ENCODE assay signal across 8 cellular contexts in the genomic region with DNA sequence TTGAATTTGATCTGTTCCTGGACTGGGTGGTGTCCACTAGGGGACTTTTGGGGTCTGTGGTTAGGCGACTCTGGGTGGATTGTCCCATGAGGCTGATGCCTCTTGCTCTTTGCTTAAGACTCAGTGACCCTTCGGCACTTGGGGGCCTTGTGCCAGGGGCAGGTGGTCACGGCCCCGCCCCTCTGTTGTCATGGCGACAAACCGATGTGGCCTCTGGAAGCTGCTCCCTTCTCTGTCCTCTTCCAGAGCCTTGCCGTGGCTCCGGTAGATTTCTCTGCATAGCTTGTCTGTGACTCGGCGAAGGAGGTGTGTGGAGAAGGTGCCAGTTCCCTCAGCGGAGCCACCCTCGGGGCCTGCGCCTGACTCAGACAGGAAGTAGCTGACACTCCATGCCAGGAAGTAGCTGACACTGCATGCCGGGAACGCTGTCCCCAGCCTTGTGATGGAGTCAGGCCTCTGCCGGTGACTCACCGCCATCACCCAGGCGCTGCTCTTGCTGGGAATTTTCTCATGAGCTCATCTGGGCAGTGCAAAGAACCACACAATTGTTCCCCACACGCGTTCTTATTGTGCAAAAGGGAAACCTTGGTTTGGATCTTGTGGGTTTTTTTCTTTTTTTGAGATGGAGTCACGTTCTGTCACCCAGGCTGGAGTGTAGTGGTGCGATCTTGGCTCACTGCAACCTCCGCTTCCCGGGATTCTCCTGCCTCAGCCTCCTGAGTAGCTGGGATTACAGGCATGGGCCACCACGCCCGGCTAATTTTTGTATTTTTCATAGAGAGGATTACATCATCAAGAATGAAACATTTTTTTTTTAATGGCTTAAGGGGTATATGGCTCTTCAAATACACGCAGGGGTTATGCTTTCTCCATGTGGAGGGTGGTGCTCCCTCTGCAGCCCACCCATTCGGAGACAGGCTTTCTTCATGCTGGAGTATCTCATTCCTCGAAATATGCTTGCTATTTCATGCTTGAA.
DNase-seq lines count a peak whose midpoint lies in the region; ATAC-seq and TF ChIP-seq lines count a peak whose summit lies in the region.

No MANE protein-coding gene starts in this region.

- TF ChIP-seq CTCF in prostate gland (IDR thresholded peaks at IDR 0.05) (peak in 1 of 4 experiments; percentile 3), type B pancreatic cell (conservative IDR thresholded peaks at IDR 0.05) (no peak)

- H3K27ac ChIP-seq in prostate gland, result peak overlapping the region in 1 of 2 donors; percentile 36

- intact Hi-C loops in Right ventricle myocardium inferior (cut with DNase I), result no loop called here
- intact Hi-C loops in prostate gland (cut with DNase I), result no loop called here

- H3K27me3 ChIP-seq in prostate gland (replicated peaks; ENCODE audit: insufficient read depth), result no peaks in the 10 kb centered on the region

- ATAC-seq in GM18519 (IDR thresholded peaks at IDR 0.05; ENCODE audit: low FRiP score, unreplicated experiment) (peak; percentile 66), HG03064 (IDR thresholded peaks at IDR 0.05; ENCODE audit: low read depth, unreplicated experiment) (peak; percentile 61), SK-N-SH treated with all-trans-retinoic acid at 6 μM for 48 hours (peak; percentile 91), Right ventricle myocardium inferior (peak; percentile 98)
- ATAC-seq in activated naive CD8-positive, alpha-beta T cell treated with anti-CD3 and anti-CD28 coated beads, Interleukin-2, amount 10 ng/mL, durations not matched to agents 7 days and 5 days (ENCODE audit: low read depth), result peak; percentile 80

- peaks cover 29% of the 10 kb centered on the region for H3K36me3 Mint-ChIP-seq in activated naive CD8-positive, alpha-beta T cell treated with anti-CD3 and anti-CD28 coated beads, Interleukin-2, amount 10 ng/mL, durations not matched to agents 7 days and 5 days
- no peaks in the 10 kb centered on the region for H3K36me3 Mint-ChIP-seq in type B pancreatic cell

- peaks cover 5% of the 10 kb centered on the region for H3K9me3 Mint-ChIP-seq in activated naive CD8-positive, alpha-beta T cell treated with anti-CD3 and anti-CD28 coated beads, Interleukin-2, amount 10 ng/mL, durations not matched to agents 7 days and 5 days
- no peaks in the 10 kb centered on the region for H3K9me3 Mint-ChIP-seq in type B pancreatic cell

- H3K36me3 ChIP-seq in prostate gland, result no peaks in the 10 kb centered on the region

- H3K4me3 ChIP-seq in prostate gland, result no peak overlapping the region

- peak overlapping the region; percentile 73 for H3K4me3 Mint-ChIP-seq in activated naive CD8-positive, alpha-beta T cell treated with anti-CD3 and anti-CD28 coated beads, Interleukin-2, amount 10 ng/mL, durations not matched to agents 7 days and 5 days
- H3K4me3 Mint-ChIP-seq in type B pancreatic cell, result no peak overlapping the region

- H3K9me3 ChIP-seq in prostate gland, result no peaks in the 10 kb centered on the region

- POLR2A ChIA-PET in activated naive CD8-positive, alpha-beta T cell treated with anti-CD3 and anti-CD28 coated beads, Interleukin-2, amount 10 ng/mL, durations not matched to agents 7 days and 5 days (lab: Charles Lee), result interaction anchor here (0.6 to 2.2 kb wide), 5 partner anchors 9 to 112 kb away, joined by 3 to 11 read pairs (median 4); no protein-coding TSS in a partner anchor

- no peak for TF ChIP-seq POLR2A in prostate gland (IDR thresholded peaks at IDR 0.05)

- H3K4me1 Mint-ChIP-seq in activated naive CD8-positive, alpha-beta T cell treated with anti-CD3 and anti-CD28 coated beads, Interleukin-2, amount 10 ng/mL, durations not matched to agents 7 days and 5 days, result peaks cover 56% of the 10 kb centered on the region
- peaks cover 26% of the 10 kb centered on the region for H3K4me1 Mint-ChIP-seq in type B pancreatic cell (ENCODE audit: unreplicated experiment)

- no peaks in the 10 kb centered on the region for H3K27me3 Mint-ChIP-seq in activated naive CD8-positive, alpha-beta T cell treated with anti-CD3 and anti-CD28 coated beads, Interleukin-2, amount 10 ng/mL, durations not matched to agents 7 days and 5 days
- peaks cover 5% of the 10 kb centered on the region for H3K27me3 Mint-ChIP-seq in type B pancreatic cell

- DNase-seq in activated naive CD8-positive, alpha-beta T cell treated with anti-CD3 and anti-CD28 coated beads, Interleukin-2, amount 10 ng/mL, durations not matched to agents 7 days and 5 days, result peak; percentile 72
- DNase-seq in Right ventricle myocardium inferior (ENCODE audit: missing footprints), result peak; percentile 96
- DNase-seq in prostate gland (ENCODE audit: low spot score), result peak; percentile 44
- no peak for DNase-seq in type B pancreatic cell (ENCODE audit: extremely low spot score, unreplicated experiment)
- no peak for DNase-seq in NCI-H345 (lab: John Stamatoyannopoulos, UW)

- H3K4me1 ChIP-seq in prostate gland (replicated peaks), result no peaks in the 10 kb centered on the region

- WGBS in prostate gland, result 71% methylated on average over 29 of the region's 29 CpGs

- H3K27ac Mint-ChIP-seq in activated naive CD8-positive, alpha-beta T cell treated with anti-CD3 and anti-CD28 coated beads, Interleukin-2, amount 10 ng/mL, durations not matched to agents 7 days and 5 days, result peak overlapping the region; percentile 92
- peak overlapping the region; percentile 64 for H3K27ac Mint-ChIP-seq in type B pancreatic cell

TF ChIP-seq in SK-N-SH treated with all-trans-retinoic acid at 6 μM for 48 hours, 23 proteins besides CTCF, POLR2A, EP300 and RAD21 (continues in another document):
- peak; percentile 47; the same call in 1 of the 2 replicates for TF ChIP-seq TOX (CRISPR knock-in tag; IDR thresholded peaks at IDR 0.05; ENCODE audit: borderline replicate concordance)
- TF ChIP-seq ZC3H10 (CRISPR knock-in tag; IDR thresholded peaks at IDR 0.05), result peak; percentile 60; the same call in 1 of the 2 replicates
- TF ChIP-seq, protein P1, sequence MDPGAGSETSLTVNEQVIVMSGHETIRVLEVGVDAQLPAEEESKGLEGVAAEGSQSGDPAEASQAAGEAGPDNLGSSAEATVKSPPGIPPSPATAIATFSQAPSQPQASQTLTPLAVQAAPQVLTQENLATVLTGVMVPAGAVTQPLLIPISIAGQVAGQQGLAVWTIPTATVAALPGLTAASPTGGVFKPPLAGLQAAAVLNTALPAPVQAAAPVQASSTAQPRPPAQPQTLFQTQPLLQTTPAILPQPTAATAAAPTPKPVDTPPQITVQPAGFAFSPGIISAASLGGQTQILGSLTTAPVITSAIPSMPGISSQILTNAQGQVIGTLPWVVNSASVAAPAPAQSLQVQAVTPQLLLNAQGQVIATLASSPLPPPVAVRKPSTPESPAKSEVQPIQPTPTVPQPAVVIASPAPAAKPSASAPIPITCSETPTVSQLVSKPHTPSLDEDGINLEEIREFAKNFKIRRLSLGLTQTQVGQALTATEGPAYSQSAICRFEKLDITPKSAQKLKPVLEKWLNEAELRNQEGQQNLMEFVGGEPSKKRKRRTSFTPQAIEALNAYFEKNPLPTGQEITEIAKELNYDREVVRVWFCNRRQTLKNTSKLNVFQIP (CRISPR knock-in tag; IDR thresholded peaks at IDR 0.05; ENCODE audit: borderline replicate concordance, low read depth), result no peak
- TF ChIP-seq ZNF565 (CRISPR knock-in tag; conservative IDR thresholded peaks at IDR 0.05; ENCODE audit: low read depth), result no peak
- TF ChIP-seq, protein P2, sequence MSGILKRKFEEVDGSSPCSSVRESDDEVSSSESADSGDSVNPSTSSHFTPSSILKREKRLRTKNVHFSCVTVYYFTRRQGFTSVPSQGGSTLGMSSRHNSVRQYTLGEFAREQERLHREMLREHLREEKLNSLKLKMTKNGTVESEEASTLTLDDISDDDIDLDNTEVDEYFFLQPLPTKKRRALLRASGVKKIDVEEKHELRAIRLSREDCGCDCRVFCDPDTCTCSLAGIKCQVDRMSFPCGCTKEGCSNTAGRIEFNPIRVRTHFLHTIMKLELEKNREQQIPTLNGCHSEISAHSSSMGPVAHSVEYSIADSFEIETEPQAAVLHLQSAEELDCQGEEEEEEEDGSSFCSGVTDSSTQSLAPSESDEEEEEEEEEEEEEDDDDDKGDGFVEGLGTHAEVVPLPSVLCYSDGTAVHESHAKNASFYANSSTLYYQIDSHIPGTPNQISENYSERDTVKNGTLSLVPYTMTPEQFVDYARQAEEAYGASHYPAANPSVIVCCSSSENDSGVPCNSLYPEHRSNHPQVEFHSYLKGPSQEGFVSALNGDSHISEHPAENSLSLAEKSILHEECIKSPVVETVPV (CRISPR knock-in tag; IDR thresholded peaks at IDR 0.05), result no peak
- TF ChIP-seq ISL1 (CRISPR knock-in tag; IDR thresholded peaks at IDR 0.05), result no peak
- no peak for TF ChIP-seq ZNF70 (CRISPR knock-in tag; IDR thresholded peaks at IDR 0.05)
- TF ChIP-seq RARB (CRISPR knock-in tag; IDR thresholded peaks at IDR 0.05), result no peak
- TF ChIP-seq, protein P3, sequence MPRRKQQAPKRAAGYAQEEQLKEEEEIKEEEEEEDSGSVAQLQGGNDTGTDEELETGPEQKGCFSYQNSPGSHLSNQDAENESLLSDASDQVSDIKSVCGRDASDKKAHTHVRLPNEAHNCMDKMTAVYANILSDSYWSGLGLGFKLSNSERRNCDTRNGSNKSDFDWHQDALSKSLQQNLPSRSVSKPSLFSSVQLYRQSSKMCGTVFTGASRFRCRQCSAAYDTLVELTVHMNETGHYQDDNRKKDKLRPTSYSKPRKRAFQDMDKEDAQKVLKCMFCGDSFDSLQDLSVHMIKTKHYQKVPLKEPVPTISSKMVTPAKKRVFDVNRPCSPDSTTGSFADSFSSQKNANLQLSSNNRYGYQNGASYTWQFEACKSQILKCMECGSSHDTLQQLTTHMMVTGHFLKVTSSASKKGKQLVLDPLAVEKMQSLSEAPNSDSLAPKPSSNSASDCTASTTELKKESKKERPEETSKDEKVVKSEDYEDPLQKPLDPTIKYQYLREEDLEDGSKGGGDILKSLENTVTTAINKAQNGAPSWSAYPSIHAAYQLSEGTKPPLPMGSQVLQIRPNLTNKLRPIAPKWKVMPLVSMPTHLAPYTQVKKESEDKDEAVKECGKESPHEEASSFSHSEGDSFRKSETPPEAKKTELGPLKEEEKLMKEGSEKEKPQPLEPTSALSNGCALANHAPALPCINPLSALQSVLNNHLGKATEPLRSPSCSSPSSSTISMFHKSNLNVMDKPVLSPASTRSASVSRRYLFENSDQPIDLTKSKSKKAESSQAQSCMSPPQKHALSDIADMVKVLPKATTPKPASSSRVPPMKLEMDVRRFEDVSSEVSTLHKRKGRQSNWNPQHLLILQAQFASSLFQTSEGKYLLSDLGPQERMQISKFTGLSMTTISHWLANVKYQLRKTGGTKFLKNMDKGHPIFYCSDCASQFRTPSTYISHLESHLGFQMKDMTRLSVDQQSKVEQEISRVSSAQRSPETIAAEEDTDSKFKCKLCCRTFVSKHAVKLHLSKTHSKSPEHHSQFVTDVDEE (CRISPR knock-in tag; IDR thresholded peaks at IDR 0.05), result no peak
- TF ChIP-seq BACH2 (CRISPR knock-in tag; IDR thresholded peaks at IDR 0.05; ENCODE audit: borderline replicate concordance), result no peak
- no peak for TF ChIP-seq CSDC2 (CRISPR knock-in tag; IDR thresholded peaks at IDR 0.05)
- TF ChIP-seq ARNTL (CRISPR knock-in tag; IDR thresholded peaks at IDR 0.05; ENCODE audit: borderline replicate concordance, low read depth), result no peak
- no peak for TF ChIP-seq GLIS3 (CRISPR knock-in tag; IDR thresholded peaks at IDR 0.05)
- no peak for TF ChIP-seq SNAI2 (CRISPR knock-in tag; IDR thresholded peaks at IDR 0.05)
- TF ChIP-seq OSR1 (CRISPR knock-in tag; IDR thresholded peaks at IDR 0.05), result peak; percentile 83

Comparison
In these comparisons a context has a peak if more than half of its experiments do, and no peak if none do; other contexts are left out.
1. DNase-seq: peak in activated naive CD8-positive, alpha-beta T cell treated with anti-CD3 and anti-CD28 coated beads, Interleukin-2, amount 10 ng/mL, durations not matched to agents 7 days and 5 days (single experiment), Right ventricle myocardium inferior (single experiment) and prostate gland (single experiment); none in type B pancreatic cell (single experiment) and NCI-H345 (single experiment).
2. Peak in every context shown above with its lines, with median percentiles within 50 percentile points of each other: ATAC-seq.